ENCODE assay signal across 8 cellular contexts in genomic region chr1:192311281-192311680, GRCh38. TPM values are rescaled to one million over a fixed set of nuclear protein-coding genes. Genes with fewer than 3 reads are reported as not detected.
A peak's percentile ranks its signal among the peaks of the same experiment; 100 is the strongest.
DNase-seq lines count a peak whose midpoint lies in the region; ATAC-seq and TF ChIP-seq lines count a peak whose summit lies in the region.

No MANE protein-coding gene starts in this region.

- CTCF ChIA-PET in HEK293T (lab: Yijun Ruan, JAX), result no interaction called here

- TF ChIP-seq CTCF in foreskin keratinocyte (conservative IDR thresholded peaks at IDR 0.05), result peak; percentile 68

- POLR2A ChIA-PET in HEK293T (lab: Yijun Ruan, JAX), result no interaction called here

- no peaks in the 10 kb centered on the region for H3K27me3 ChIP-seq in foreskin keratinocyte

- no peaks in the 10 kb centered on the region for H3K4me1 ChIP-seq in foreskin keratinocyte

- intact Hi-C loops in posterior vena cava (cut with DNase I), result no loop called here

- DNase-seq in AG08396 (ENCODE audit: low spot score) (peak; percentile 15), HEK293T (ENCODE audit: extremely low spot score) (peak; percentile 8), RKO (ENCODE audit: low spot score) (peak; percentile 70), foreskin keratinocyte (peak in 1 of 2 donors; percentile 33), hypothalamus (lab: John Stamatoyannopoulos, UW) (no peak), activated gamma-delta T cell treated with Interleukin-2 at 50 U/mL for 16 hours (no peak), posterior vena cava (ENCODE audit: low spot score) (no peak)
- DNase-seq in stimulated activated naive CD4-positive, alpha-beta T cell (lab: John Stamatoyannopoulos, UW), result no peak

- no peak overlapping the region for H3K27ac ChIP-seq in foreskin keratinocyte

- ATAC-seq in foreskin keratinocyte, result no peak

TF ChIP-seq in HEK293T, 16 proteins besides CTCF, POLR2A, EP300 and RAD21:
- TF ChIP-seq ZNF384 (IDR thresholded peaks at IDR 0.05), result peak; percentile 26; the same call in 1 of the 2 replicates
- no peak for TF ChIP-seq SUZ12 (IDR thresholded peaks at IDR 0.05)
- TF ChIP-seq FOXA1 (IDR thresholded peaks at IDR 0.05), result no peak
- TF ChIP-seq ARNT (IDR thresholded peaks at IDR 0.05), result no peak
- no peak for TF ChIP-seq TARDBP (IDR thresholded peaks at IDR 0.05)
TF ChIP-seq in HEK293T: peak in this region for 1.

RNA-seq across cellular contexts. Expression of gene RGS21, which starts 5.5 kb away (rescaled TPM):
- total RNA-seq in foreskin keratinocyte (not detected in 2 replicates), posterior vena cava (not detected)
- not detected in 2 replicates for polyA plus RNA-seq in foreskin keratinocyte

Comparison
In these comparisons a context has a peak if more than half of its experiments do, and no peak if none do; other contexts are left out.
1. DNase-seq: peak in AG08396 (single experiment), HEK293T (single experiment) and RKO (single experiment); none in hypothalamus (0 of 51), stimulated activated naive CD4-positive, alpha-beta T cell (0 of 6), activated gamma-delta T cell treated with Interleukin-2 at 50 U/mL for 16 hours (single experiment) and posterior vena cava (single experiment).